1 cellular context compared by ENCODE assay signal in genomic region chr12:806116-806805, GRCh38.
TF ChIP-seq lines count a peak whose summit lies in the region.

No MANE protein-coding gene starts in this region.

TF ChIP-seq in HepG2, 621 proteins besides CTCF, POLR2A, EP300 and RAD21 (continued from another document):
- TF ChIP-seq TCF12 (IDR thresholded peaks at IDR 0.05) (no peak), TCF12 (CRISPR knock-in tag; IDR thresholded peaks at IDR 0.05) (no peak), CEBPG (CRISPR knock-in tag; IDR thresholded peaks at IDR 0.05) (peak; percentile 42; the same call in 1 of the 2 replicates), LBX2 (CRISPR knock-in tag; IDR thresholded peaks at IDR 0.05; ENCODE audit: borderline replicate concordance) (no peak), ZNF781 (CRISPR knock-in tag; IDR thresholded peaks at IDR 0.05; ENCODE audit: borderline replicate concordance, not compliant biosample characterization) (no peak), TCF7L2 (IDR thresholded peaks at IDR 0.05; ENCODE audit: low read depth, low read length) (no peak), HNF4A (CRISPR knock-in tag; IDR thresholded peaks at IDR 0.05) (peak; percentile 73), HNF4G (IDR thresholded peaks at IDR 0.05; ENCODE audit: borderline replicate concordance, low read depth, low read length) (peak; percentile 50; the same call in 1 of the 2 replicates), HNF4G (CRISPR knock-in tag; IDR thresholded peaks at IDR 0.05; ENCODE audit: borderline replicate concordance, low read depth) (no peak)
TF ChIP-seq in HepG2: peak in this region for 7.
